ENCODE assay signal across 26 cellular contexts in genomic region chr7:158323741-158324396, GRCh38.
DNase-seq lines count a peak whose midpoint lies in the region; ATAC-seq, FAIRE-seq and TF ChIP-seq lines count a peak whose summit lies in the region.
"Had no signal": no experiment of that assay in that cellular context is flagged by ENCODE, and none has a peak within 500 bp of the region (broad histone marks: within the 10 kb centered on the region; RNA-seq: fewer than 3 reads in every experiment).

No MANE protein-coding gene starts in this region.

- no peak overlapping the region for H3K4me3 Mint-ChIP-seq in WTC11
- H3K4me3 Mint-ChIP-seq in neural progenitor cell, result peak overlapping the region; percentile 16
- H3K4me3 Mint-ChIP-seq: CD4-positive, alpha-beta memory T cell; GM23338 had no signal

- no peak for TF ChIP-seq RAD21 in H1 (IDR thresholded peaks at IDR 0.05 in 1 of 2, conservative IDR thresholded peaks at IDR 0.05 in 1 of 2; ENCODE audit: low read depth in 2 of 2, low read length in 2 of 2)

- H3F3A ChIP-seq in neural progenitor cell (ENCODE audit: low read depth), result peaks cover 33% of the 10 kb centered on the region

- H3K4me3 ChIP-seq in H1 (ENCODE audit: extremely low read depth in 1 of 4, insufficient read depth in 2 of 4, low read depth in 3 of 4, low read length in 4 of 4) (no peak overlapping the region), neural progenitor cell (no peak overlapping the region)
- H3K4me3 ChIP-seq: GM12878, GM23338, PC-9 had no signal

- no peak overlapping the region for H3K14ac ChIP-seq in H1 (ENCODE audit: insufficient read length)

- peak overlapping the region; percentile 41 for H4K5ac ChIP-seq in H1 (ENCODE audit: insufficient read length, low read depth, low read length)

- H4K91ac ChIP-seq in H1 (replicated peaks; ENCODE audit: insufficient read length, low read length), result peak overlapping the region; percentile 96

- no peak for TF ChIP-seq POLR2A in H1 (IDR thresholded peaks at IDR 0.05; ENCODE audit: control extremely low read depth in 1 of 2, low read depth in 2 of 2, low read length in 2 of 2)

- no peak for FAIRE-seq in H1 (lab: Jason Lieb, UNC)
- FAIRE-seq: GM12878, HepG2 had no signal

- no peak for ATAC-seq in WTC11
- ATAC-seq: GM12878, GM23338, HepG2 had no signal

- H2BK15ac ChIP-seq in H1 (ENCODE audit: low read length), result peak overlapping the region; percentile 48; the same call in 1 of the 2 replicates

- H2BK120ac ChIP-seq in H1 (replicated peaks; ENCODE audit: low read depth, low read length), result peak overlapping the region; percentile 90

- H2BK5ac ChIP-seq in H1 (ENCODE audit: low read depth, low read length), result peak overlapping the region; percentile 88; the same call in 1 of the 2 replicates

- peaks cover 23 to 55% of the 10 kb centered on the region in 2 experiments for H3K9me3 ChIP-seq in H1 (ENCODE audit: insufficient read depth in 2 of 2, low read depth in 1 of 2, low read length in 1 of 2)
- no peaks in the 10 kb centered on the region for H3K9me3 ChIP-seq in neural progenitor cell (ENCODE audit: low read depth)
- H3K9me3 ChIP-seq: Caco-2 had no signal

- H3K9me3 Mint-ChIP-seq in WTC11 (peaks cover 22% of the 10 kb centered on the region), neural progenitor cell (peaks cover 9% of the 10 kb centered on the region)

- peak overlapping the region; percentile 96; the same call in 1 of the 2 replicates for H2BK12ac ChIP-seq in H1 (ENCODE audit: low read depth, low read length)

- H3K79me1 ChIP-seq in H1 (ENCODE audit: low read depth, low read length), result no peaks in the 10 kb centered on the region

- no peak overlapping the region for H2AFZ ChIP-seq in H1 (ENCODE audit: low read length)
- H2AFZ ChIP-seq in neural progenitor cell (replicated peaks), result no peak overlapping the region
- H2AFZ ChIP-seq: GM23338, PC-9 had no signal

- 0 out of 2 replicates have a peak overlapping the region, but pooled peaks have one; percentile 35 for H4K8ac ChIP-seq in H1 (ENCODE audit: extremely low read depth, insufficient read depth, low read length)

- CTCF ChIA-PET in WTC11 (lab: Charles Lee), result no interaction called here
- CTCF ChIA-PET in H1 (lab: Charles Lee; ENCODE audit: partially characterized antibody), result interaction anchor here (1.7 kb wide), 1 partner anchor 85 kb away, joined by 4 read pairs; no protein-coding TSS in a partner anchor

- H3K27ac ChIP-seq in H1 (ENCODE audit: low read depth, low read length), result no peak overlapping the region
- H3K27ac ChIP-seq in neural progenitor cell, result no peak overlapping the region
- no peak overlapping the region for H3K27ac ChIP-seq in substantia nigra (ENCODE audit: low read depth, low read length, poor library complexity, severe bottlenecking)
- H3K27ac ChIP-seq: PC-9 had no signal

- peaks cover 10% of the 10 kb centered on the region for H3K23me2 ChIP-seq in H1 (ENCODE audit: low read depth, low read length)

- H3K4me1 Mint-ChIP-seq in WTC11 (peaks cover 32% of the 10 kb centered on the region), neural progenitor cell (peaks cover 65% of the 10 kb centered on the region)
- H3K4me1 Mint-ChIP-seq: CD4-positive, alpha-beta memory T cell; GM23338 had no signal

- peak overlapping the region; percentile 98 for H2BK20ac ChIP-seq in H1 (ENCODE audit: low read length)

- WGBS in H1 (ENCODE audit: extremely low coverage in 1 of 2, insufficient coverage in 1 of 2, insufficient read length in 1 of 2, insufficient replicate concordance in 2 of 2, low coverage in 1 of 2, low lambda C conversion rate in 2 of 2, missing lambda C conversion rate in 1 of 2), 2 experiments, result 80% methylated on average over 21 of the region's 21 CpGs; no CpG with 5 or more reads in 1 of the 2 experiments

- H3K36me3 Mint-ChIP-seq in WTC11 (peaks cover 18% of the 10 kb centered on the region), neural progenitor cell (no peaks in the 10 kb centered on the region)
- H3K36me3 Mint-ChIP-seq: CD4-positive, alpha-beta memory T cell had no signal

- H2AK5ac ChIP-seq in H1 (ENCODE audit: low read depth, low read length), result peak overlapping the region; percentile 97

- H3K36me3 ChIP-seq in H1 (ENCODE audit: control insufficient read depth in 2 of 4, insufficient read depth in 4 of 4, low read length in 3 of 4), result peaks cover 0 to 5% (median 0%) of the 10 kb centered on the region in 4 experiments; a peak in 1 of 8 replicates
- no peaks in the 10 kb centered on the region for H3K36me3 ChIP-seq in neural progenitor cell

- no peak overlapping the region for H3K4me2 ChIP-seq in H1 (ENCODE audit: insufficient read depth in 1 of 2, low read depth in 2 of 2, low read length in 2 of 2)
- H3K4me2 ChIP-seq in neural progenitor cell, result no peak overlapping the region
- H3K4me2 ChIP-seq: GM23338, PC-9 had no signal

- peak overlapping the region; percentile 92 for H3K4ac ChIP-seq in H1 (replicated peaks; ENCODE audit: insufficient read length, low read depth, low read length)

- H3K27me3 Mint-ChIP-seq in WTC11 (ENCODE audit: low read depth) (peaks cover 10% of the 10 kb centered on the region), neural progenitor cell (ENCODE audit: insufficient read depth, low read depth) (peaks cover 39% of the 10 kb centered on the region)

- H3K18ac ChIP-seq in H1 (ENCODE audit: extremely low read depth, low read length), result peak overlapping the region; percentile 24; the same call in 1 of the 2 replicates

- H3K27me3 ChIP-seq in H1 (replicated peaks in 1 of 4; ENCODE audit: control insufficient read depth in 3 of 4, extremely low read depth in 1 of 4, insufficient read depth in 3 of 4, low read length in 3 of 4) (peaks cover 0 to 2% (median 0%) of the 10 kb centered on the region in 4 experiments; a peak in 1 of 7 replicates), neural progenitor cell (no peaks in the 10 kb centered on the region)

- H3K56ac ChIP-seq in H1 (replicated peaks; ENCODE audit: insufficient read length, low read depth, low read length), result no peak overlapping the region

- peak overlapping the region; percentile 36; the same call in 1 of the 2 replicates for H3K27ac Mint-ChIP-seq in WTC11
- H3K27ac Mint-ChIP-seq in neural progenitor cell, result peak overlapping the region; percentile 27
- H3K27ac Mint-ChIP-seq: CD4-positive, alpha-beta memory T cell; GM23338 had no signal

- POLR2A ChIA-PET in WTC11 (lab: Charles Lee), result no interaction called here
- POLR2A ChIA-PET in H1 (lab: Charles Lee; ENCODE audit: partially characterized antibody), result no interaction called here

- TF ChIP-seq CTCF in WTC11 (IDR thresholded peaks at IDR 0.05) (no peak), H1 (IDR thresholded peaks at IDR 0.05; ENCODE audit: control extremely low read depth in 1 of 3, insufficient read depth in 1 of 3, low read depth in 1 of 3, low read length in 3 of 3) (no peak), neural progenitor cell (IDR thresholded peaks at IDR 0.05) (no peak)

- H4K20me1 ChIP-seq in H1 (replicated peaks in 1 of 2; ENCODE audit: control insufficient read depth in 1 of 2, insufficient read depth in 2 of 2, low read length in 2 of 2), result peaks cover 0 to 9% of the 10 kb centered on the region in 2 experiments
- no peaks in the 10 kb centered on the region for H4K20me1 ChIP-seq in neural progenitor cell (ENCODE audit: low read depth)

- TF ChIP-seq EP300 in H1 (IDR thresholded peaks at IDR 0.05; ENCODE audit: borderline replicate concordance in 1 of 2, low read depth in 2 of 2, low read length in 2 of 2), result no peak

- peaks cover 0 to 9% (median 3%) of the 10 kb centered on the region in 4 experiments; a peak in 4 of 7 replicates for H3K4me1 ChIP-seq in H1 (replicated peaks in 1 of 4; ENCODE audit: control insufficient read depth in 3 of 4, insufficient read depth in 4 of 4, low read length in 3 of 4)
- H3K4me1 ChIP-seq in neural progenitor cell, result peaks cover 31% of the 10 kb centered on the region
- H3K4me1 ChIP-seq: Caco-2 had no signal

- no peaks in the 10 kb centered on the region for H3K79me2 ChIP-seq in H1 (ENCODE audit: control insufficient read depth in 1 of 2, insufficient read depth in 2 of 2, low read length in 2 of 2)
- no peaks in the 10 kb centered on the region for H3K79me2 ChIP-seq in neural progenitor cell (ENCODE audit: low read depth)

- no peak overlapping the region for H3K23ac ChIP-seq in H1 (ENCODE audit: insufficient read length)

- no peak for DNase-seq in WTC11 (ENCODE audit: low spot score)
- DNase-seq in H1 (ENCODE audit: low read depth in 1 of 2, low spot score in 2 of 2), result peak in 1 of 2 experiments; percentile 37
- no peak for DNase-seq in neural progenitor cell (ENCODE audit: low spot score)
- DNase-seq in superior temporal gyrus (ENCODE audit: extremely low spot score), result peak; percentile 4
- no peak for DNase-seq in DMS153 treated with DMSO at 0.1 percent for 48 hours (lab: John Stamatoyannopoulos, UW; ENCODE audit: unreplicated experiment)
- no peak for DNase-seq in substantia nigra (lab: John Stamatoyannopoulos, UW)
- DNase-seq in effector CD4-positive, alpha-beta T cell, result no peak
- DNase-seq: C1 segment of cervical spinal cord; Caco-2; CD4-positive, alpha-beta memory T cell; EL; GDM1; HCEC 1CT; Karpas-422; NCI-H1092; NCI-H1417 treated with DMSO at 0.1 percent for 48 hours; NCI-H1694 treated with DMSO at 0.1 percent for 48 hours; NCI-H2081; NCI-H2227 treated with DMSO at 0.1 percent for 48 hours; NCI-H526 treated with DMSO at 0.1 percent for 48 hours; PC-9; RPMI8226; SHP77 had no signal

- no peak overlapping the region for H3K9ac ChIP-seq in H1 (replicated peaks in 1 of 4; ENCODE audit: extremely low read depth in 1 of 4, low read depth in 3 of 4, low read length in 3 of 4)
- H3K9ac ChIP-seq in neural progenitor cell, result no peak overlapping the region

TF ChIP-seq in WTC11, 78 proteins besides CTCF, POLR2A, EP300 and RAD21:
- no peak for TF ChIP-seq FOXK1 (CRISPR knock-in tag; IDR thresholded peaks at IDR 0.05)
- TF ChIP-seq NR1H2 (CRISPR knock-in tag; IDR thresholded peaks at IDR 0.05), result no peak
- TF ChIP-seq ZNF232 (CRISPR knock-in tag; IDR thresholded peaks at IDR 0.05), result no peak
- TF ChIP-seq KAT7 (CRISPR knock-in tag; IDR thresholded peaks at IDR 0.05; ENCODE audit: borderline replicate concordance), result no peak
- TF ChIP-seq ZNF121 (CRISPR knock-in tag; IDR thresholded peaks at IDR 0.05), result no peak

TF ChIP-seq in H1, 55 proteins besides CTCF, POLR2A, EP300 and RAD21:
- no peak for TF ChIP-seq TAF7 (optimal IDR thresholded peaks at IDR 0.05; ENCODE audit: borderline replicate concordance, low read depth, low read length)
- TF ChIP-seq TEAD4 (IDR thresholded peaks at IDR 0.05; ENCODE audit: low read depth, low read length), result no peak
- no peak for TF ChIP-seq SIX5 (IDR thresholded peaks at IDR 0.05; ENCODE audit: low read depth, low read length)
- TF ChIP-seq ASH2L (IDR thresholded peaks at IDR 0.05; ENCODE audit: low read length), result no peak
